8 cellular contexts compared by ENCODE assay signal in the genomic region with DNA sequence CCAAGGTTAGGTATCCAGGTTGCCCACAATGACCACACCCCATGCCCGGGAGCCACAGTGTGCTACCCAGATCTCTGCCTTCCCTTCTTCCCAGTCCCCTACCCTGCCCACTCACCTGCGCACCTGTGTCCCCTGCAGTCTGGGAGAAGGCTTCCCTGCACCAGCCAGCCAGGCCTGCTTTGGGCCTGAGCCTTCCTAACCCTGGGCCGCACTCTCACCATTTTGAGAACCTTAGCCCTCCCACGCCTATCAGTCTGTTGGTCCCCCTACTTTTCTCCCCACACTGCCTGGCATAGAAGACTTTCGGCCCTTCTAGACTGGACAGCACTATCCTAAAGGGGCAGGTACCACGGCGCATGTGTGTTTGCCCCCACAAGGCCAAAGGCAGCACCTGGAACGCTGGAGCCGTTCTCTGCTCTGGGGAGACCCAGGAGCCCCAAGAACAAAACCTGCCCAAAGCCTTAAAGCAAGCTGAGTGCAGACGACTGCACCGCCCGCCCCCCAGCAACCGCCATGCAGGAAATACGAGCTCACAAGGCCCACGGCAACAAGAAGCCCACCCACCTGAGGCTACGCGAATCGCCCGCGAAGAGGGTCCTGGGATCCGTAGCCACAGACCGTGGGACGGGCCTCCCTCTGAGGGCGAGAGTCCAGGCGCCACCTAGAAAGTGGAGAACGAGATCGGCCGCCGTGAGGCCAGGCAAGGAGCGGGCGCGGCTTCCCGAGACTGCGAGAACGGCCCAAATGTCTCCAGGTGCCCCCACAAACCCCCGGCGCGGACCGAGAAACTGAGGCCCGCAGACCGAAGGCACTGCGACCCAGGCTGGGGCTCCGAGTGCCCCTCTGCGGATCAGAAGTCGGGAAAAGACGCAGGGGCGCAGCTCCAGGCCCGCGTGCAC. TPM values are rescaled to one million over a fixed set of nuclear protein-coding genes. Genes with fewer than 3 reads are reported as not detected.
DNase-seq lines count a peak whose midpoint lies in the region; ATAC-seq and TF ChIP-seq lines count a peak whose summit lies in the region.

No MANE protein-coding gene starts in this region.

- H3K27ac Mint-ChIP-seq in activated B cell treated with CpG ODN at 0.5 μM for 24 hours: peak overlapping the region; percentile 59

- H3K36me3 Mint-ChIP-seq in activated B cell treated with CpG ODN at 0.5 μM for 24 hours (ENCODE audit: low read depth): peaks cover 15% of the 10 kb centered on the region

- ATAC-seq in HG02852 (IDR thresholded peaks at IDR 0.05; ENCODE audit: unreplicated experiment) (peak; percentile 7), activated B cell treated with CpG ODN at 0.5 μM for 24 hours (ENCODE audit: low read depth) (no peak), foreskin keratinocyte (peak; percentile 2), HG03097 (IDR thresholded peaks at IDR 0.05; ENCODE audit: low FRiP score, unreplicated experiment) (no peak)

- CTCF ChIA-PET in activated B cell treated with CpG ODN at 0.5 μM for 24 hours (lab: Charles Lee): no interaction called here

- H3K4me1 ChIP-seq in foreskin keratinocyte (peaks cover 30% of the 10 kb centered on the region), neutrophil (ENCODE audit: control insufficient read depth in 1 of 2, insufficient read depth in 1 of 2, low read depth in 1 of 2, low read length in 1 of 2) (peaks cover 29 to 30% of the 10 kb centered on the region in 2 experiments)

- peaks cover 25% of the 10 kb centered on the region for H3K36me3 ChIP-seq in neutrophil

- DNase-seq in GM12864 (ENCODE audit: low read depth): no peak
- no peak for DNase-seq in activated B cell treated with CpG ODN at 0.5 μM for 24 hours
- DNase-seq in foreskin keratinocyte: no peak
- DNase-seq in dedifferentiated amniotic fluid mesenchymal stem cell (ENCODE audit: extremely low spot score): no peak
- DNase-seq in NCI-H2081 (lab: John Stamatoyannopoulos, UW): no peak

- H3K4me3 Mint-ChIP-seq in activated B cell treated with CpG ODN at 0.5 μM for 24 hours: peak overlapping the region; percentile 91

- H3K9me3 ChIP-seq in neutrophil: no peaks in the 10 kb centered on the region

- POLR2A ChIA-PET in activated B cell treated with CpG ODN at 0.5 μM for 24 hours (lab: Charles Lee): no interaction called here

- intact Hi-C loops in activated B cell treated with CpG ODN at 0.5 μM for 24 hours (cut with micrococcal nuclease): loop anchor here (2.0 kb wide), 2 partner anchors 37 to 87 kb away; a partner anchor contains a TSS

- TF ChIP-seq CTCF in GM12864 (IDR thresholded peaks at IDR 0.05; ENCODE audit: low read depth, low read length, missing control alignments): no peak
- TF ChIP-seq CTCF in activated B cell treated with CpG ODN at 0.5 μM for 24 hours (IDR thresholded peaks at IDR 0.05): no peak
- no peak for TF ChIP-seq CTCF in foreskin keratinocyte (conservative IDR thresholded peaks at IDR 0.05)
- TF ChIP-seq CTCF in neutrophil (IDR thresholded peaks at IDR 0.05): no peak

- H3K27ac ChIP-seq in foreskin keratinocyte (peak overlapping the region; percentile 41), neutrophil (peak overlapping the region; percentile 83)

- H3K9me3 Mint-ChIP-seq in activated B cell treated with CpG ODN at 0.5 μM for 24 hours: no peaks in the 10 kb centered on the region

- H3K4me1 Mint-ChIP-seq in activated B cell treated with CpG ODN at 0.5 μM for 24 hours: peaks cover 39% of the 10 kb centered on the region

- H3K27me3 ChIP-seq in foreskin keratinocyte: no peaks in the 10 kb centered on the region
- H3K27me3 ChIP-seq in neutrophil: no peaks in the 10 kb centered on the region

- H3K27me3 Mint-ChIP-seq in activated B cell treated with CpG ODN at 0.5 μM for 24 hours: no peaks in the 10 kb centered on the region

- peak overlapping the region; percentile 99 for H3K4me3 ChIP-seq in GM12864 (ENCODE audit: low read depth, low read length)
- H3K4me3 ChIP-seq in neutrophil (ENCODE audit: low read depth in 1 of 2, low read length in 1 of 2): peak overlapping the region; percentile 76 to 90

RNA-seq across cellular contexts. Expression of a gene that starts 0.5 kb away (rescaled TPM):
- total RNA-seq in activated B cell treated with CpG ODN at 0.5 μM for 24 hours (5.8 and 6.3 TPM in 2 replicates), foreskin keratinocyte (8.2 and 12.2 TPM in 2 replicates)
- polyA plus RNA-seq in foreskin keratinocyte: 14.8 and 16.4 TPM in 2 replicates

RNA-seq across cellular contexts. Expression of a gene that starts 0.5 kb away (rescaled TPM):
- total RNA-seq in activated B cell treated with CpG ODN at 0.5 μM for 24 hours (9.1 and 12.1 TPM in 2 replicates), foreskin keratinocyte (21.9 and 24.7 TPM in 2 replicates)
- 18.0 and 18.1 TPM in 2 replicates for polyA plus RNA-seq in foreskin keratinocyte

Comparison
In these comparisons a context has a peak if more than half of its experiments do, and no peak if none do; other contexts are left out.
1. ATAC-seq: peak in HG02852 (single experiment) and foreskin keratinocyte (single experiment); none in activated B cell treated with CpG ODN at 0.5 μM for 24 hours (single experiment) and HG03097 (single experiment).